ENCODE assay signal across 29 cellular contexts in genomic region chrX:32839781-32840180, GRCh38.
DNase-seq lines count a peak whose midpoint lies in the region; TF ChIP-seq lines count a peak whose summit lies in the region.
"Had no signal": no experiment of that assay in that cellular context is flagged by ENCODE, and none has a peak within 500 bp of the region (broad histone marks: within the 10 kb centered on the region; RNA-seq: fewer than 3 reads in every experiment).

No MANE protein-coding gene starts in this region.

- no peaks in the 10 kb centered on the region for H3K4me1 Mint-ChIP-seq in osteocyte (ENCODE audit: unreplicated experiment)
- H3K4me1 Mint-ChIP-seq: B cell; CD14-positive monocyte; CD4-positive, alpha-beta memory T cell; CD4-positive, CD25-positive, alpha-beta regulatory T cell; CD8-positive, alpha-beta memory T cell had no signal

- no peaks in the 10 kb centered on the region for H3K36me3 Mint-ChIP-seq in osteocyte (ENCODE audit: unreplicated experiment)
- H3K36me3 Mint-ChIP-seq: CD14-positive monocyte; CD4-positive, alpha-beta memory T cell; CD4-positive, CD25-positive, alpha-beta regulatory T cell; CD8-positive, alpha-beta memory T cell; CD8-positive, alpha-beta T cell had no signal

- no peaks in the 10 kb centered on the region for H3K4me1 ChIP-seq in SJCRH30
- H3K4me1 ChIP-seq: A549; BE2C; BLaER1; BLaER1 treated with 17β-estradiol and CSF1 and Interleukin-3, amounts not matched to agents 10 nM and 100 nM; Caco-2 had no signal

- H3K27ac Mint-ChIP-seq in osteocyte (ENCODE audit: unreplicated experiment): no peak overlapping the region
- H3K27ac Mint-ChIP-seq: B cell; CD14-positive monocyte; CD4-positive, alpha-beta memory T cell; CD4-positive, alpha-beta T cell; CD4-positive, CD25-positive, alpha-beta regulatory T cell; CD8-positive, alpha-beta memory T cell; CD8-positive, alpha-beta T cell had no signal

- H3K27ac ChIP-seq in SJCRH30: peak overlapping the region; percentile 40
- H3K27ac ChIP-seq: 22Rv1; A549; BLaER1; BLaER1 treated with 17β-estradiol and CSF1 and Interleukin-3, amounts not matched to agents 10 nM and 100 nM; C4-2B had no signal

- no peaks in the 10 kb centered on the region for H3K27me3 ChIP-seq in SJCRH30
- H3K27me3 ChIP-seq: BE2C had no signal

- DNase-seq in SJCRH30 (peak; percentile 56 to 65), osteocyte (ENCODE audit: extremely low spot score, unreplicated experiment) (no peak)
- DNase-seq: 8988T; ACHN; AML-193; BE2C; C1 segment of cervical spinal cord; Caco-2; Calu3; CD4-positive, alpha-beta memory T cell; CD4-positive, alpha-beta T cell; CD4-positive, CD25-positive, alpha-beta regulatory T cell; CD8-positive, alpha-beta memory T cell; CD8-positive, alpha-beta T cell; COR-L47; DMS 273 treated with DMSO at 0.1 percent for 48 hours; DMS153; DMS53; DMS79; DMS79 treated with DMSO at 0.1 percent for 48 hours; DND-41; EL had no signal

- no peaks in the 10 kb centered on the region for H3K9me3 ChIP-seq in SJCRH30 (replicated peaks)
- H3K9me3 ChIP-seq: A549; BE2C; BLaER1; BLaER1 treated with 17β-estradiol and CSF1 and Interleukin-3, amounts not matched to agents 10 nM and 100 nM; Caco-2 had no signal

- H3K4me3 Mint-ChIP-seq in osteocyte (ENCODE audit: unreplicated experiment): no peak overlapping the region
- H3K4me3 Mint-ChIP-seq: B cell; CD14-positive monocyte; CD4-positive, alpha-beta memory T cell; CD4-positive, alpha-beta T cell; CD4-positive, CD25-positive, alpha-beta regulatory T cell; CD8-positive, alpha-beta memory T cell; CD8-positive, alpha-beta T cell had no signal

- TF ChIP-seq CTCF in osteocyte (IDR thresholded peaks at IDR 0.05): no peak

- no peaks in the 10 kb centered on the region for H3K36me3 ChIP-seq in SJCRH30
- H3K36me3 ChIP-seq: BE2C; BLaER1; BLaER1 treated with 17β-estradiol and CSF1 and Interleukin-3, amounts not matched to agents 10 nM and 100 nM had no signal

- no peak overlapping the region for H3K4me3 ChIP-seq in SJCRH30
- H3K4me3 ChIP-seq: A549; BLaER1; BLaER1 treated with 17β-estradiol and CSF1 and Interleukin-3, amounts not matched to agents 10 nM and 100 nM had no signal

- no peaks in the 10 kb centered on the region for H3K27me3 Mint-ChIP-seq in osteocyte (ENCODE audit: unreplicated experiment)
- H3K27me3 Mint-ChIP-seq: B cell; CD4-positive, alpha-beta memory T cell; CD4-positive, alpha-beta T cell; CD4-positive, CD25-positive, alpha-beta regulatory T cell; CD8-positive, alpha-beta memory T cell had no signal

- peaks cover 3% of the 10 kb centered on the region for H3K9me3 Mint-ChIP-seq in osteocyte (ENCODE audit: unreplicated experiment)
